11 cellular contexts compared by ENCODE assay signal in genomic region chr12:119207161-119207560, GRCh38. TPM values are rescaled to one million over a fixed set of nuclear protein-coding genes. Genes with fewer than 3 reads are reported as not detected.
"Had no signal": no experiment of that assay in that cellular context is flagged by ENCODE, and none has a peak within 500 bp of the region (broad histone marks: within the 10 kb centered on the region; RNA-seq: fewer than 3 reads in every experiment).

No MANE protein-coding gene starts in this region.

- DNase-seq: activated CD4-positive, alpha-beta memory T cell treated with anti-CD3 and anti-CD28 coated beads for 36 hours; activated gamma-delta T cell; activated T-cell treated with anti-CD3 and anti-CD28 coated beads, Interleukin-2, amount 50 U/mL, for 48 hours; brain microvascular endothelial cell; mucosa of descending colon; stimulated activated CD4-positive, alpha-beta T cell treated with anti-CD3 and anti-CD28 coated beads, Interleukin-4, amount 100 ng/mL, for 4 hours; stomach had no signal

- H3K4me3 ChIP-seq: mucosa of descending colon, skin epidermis, stomach, vagina had no signal

- H3K27ac Mint-ChIP-seq: activated CD4-positive, alpha-beta memory T cell treated with anti-CD3 and anti-CD28 coated beads for 36 hours; activated naive CD8-positive, alpha-beta T cell; natural killer cell treated with Interleukin-12 subunit alpha and Interleukin-12 subunit beta and Interleukin-15 and Interleukin-18, amount 100 ng/mL, for 72 hours had no signal

- ATAC-seq: mucosa of descending colon; natural killer cell treated with Interleukin-12 subunit alpha and Interleukin-12 subunit beta and Interleukin-15 and Interleukin-18, amount 100 ng/mL, for 72 hours had no signal

- H3K27me3 ChIP-seq: brain microvascular endothelial cell, stomach, vagina had no signal

- H3K4me3 Mint-ChIP-seq: activated CD4-positive, alpha-beta memory T cell treated with anti-CD3 and anti-CD28 coated beads for 36 hours; activated naive CD8-positive, alpha-beta T cell; natural killer cell treated with Interleukin-12 subunit alpha and Interleukin-12 subunit beta and Interleukin-15 and Interleukin-18, amount 100 ng/mL, for 72 hours had no signal

- H3K36me3 Mint-ChIP-seq: activated CD4-positive, alpha-beta memory T cell treated with anti-CD3 and anti-CD28 coated beads for 36 hours; activated naive CD8-positive, alpha-beta T cell; natural killer cell treated with Interleukin-12 subunit alpha and Interleukin-12 subunit beta and Interleukin-15 and Interleukin-18, amount 100 ng/mL, for 72 hours had no signal

- H3K9me3 Mint-ChIP-seq: activated CD4-positive, alpha-beta memory T cell treated with anti-CD3 and anti-CD28 coated beads for 36 hours; natural killer cell treated with Interleukin-12 subunit alpha and Interleukin-12 subunit beta and Interleukin-15 and Interleukin-18, amount 100 ng/mL, for 72 hours had no signal

- H3K9me3 ChIP-seq: mucosa of descending colon, stomach, vagina had no signal

- H3K27ac ChIP-seq: brain microvascular endothelial cell, vagina had no signal

- H3K36me3 ChIP-seq: brain microvascular endothelial cell, stomach, vagina had no signal

RNA-seq across cellular contexts. Expression of gene HSPB8, which starts 28.4 kb away (rescaled TPM):
- total RNA-seq: activated CD4-positive, alpha-beta memory T cell treated with anti-CD3 and anti-CD28 coated beads for 36 hours; natural killer cell treated with Interleukin-12 subunit alpha and Interleukin-12 subunit beta and Interleukin-15 and Interleukin-18, amount 100 ng/mL, for 72 hours had no signal
